ENCODE assay signal across 14 cellular contexts in genomic region chr2:43349944-43350343, GRCh38.
DNase-seq lines count a peak whose midpoint lies in the region; ATAC-seq, FAIRE-seq and TF ChIP-seq lines count a peak whose summit lies in the region.
"Had no signal": no experiment of that assay in that cellular context is flagged by ENCODE, and none has a peak within 500 bp of the region (broad histone marks: within the 10 kb centered on the region; RNA-seq: fewer than 3 reads in every experiment).

No MANE protein-coding gene starts in this region.

- no peak overlapping the region for H4K12ac ChIP-seq in trophoblast cell (ENCODE audit: low read depth, low read length)

- in situ Hi-C loops in HepG2 (cut with HindIII; ENCODE audit: extremely low pct_ligation_motif_present, low pct_unique_long_range_greater_than_20kb), result no loop called here

- no peak overlapping the region for H3K4me3 Mint-ChIP-seq in activated T-helper 2 cell treated with anti-CD3 and anti-CD28 coated beads, Interferon-gamma antibody, Interleukin-2, Interleukin-4, amounts not matched to agents 10 μg/mL and 5 μg/mL and 100 μg/mL, durations not matched to agents 14 hours and 24 hours and 36 hours (ENCODE audit: low read depth)
- H3K4me3 Mint-ChIP-seq: activated naive CD8-positive, alpha-beta T cell treated with anti-CD3 and anti-CD28 coated beads for 36 hours had no signal

- TF ChIP-seq CTCF in HepG2 (CRISPR knock-in tag; IDR thresholded peaks at IDR 0.05), result no peak
- TF ChIP-seq CTCF in right lobe of liver (IDR thresholded peaks at IDR 0.05), result no peak
- TF ChIP-seq CTCF in GM10266 (IDR thresholded peaks at IDR 0.05; ENCODE audit: control insufficient read depth, insufficient read depth, low read depth, missing control alignments), result no peak

- DNase-seq in HepG2 (ENCODE audit: low spot score) (peak; percentile 90), right lobe of liver (no peak), fibroblast of peridontal ligament (ENCODE audit: extremely low read depth) (peak; percentile 74), trophoblast cell (no peak), GM10266 (ENCODE audit: extremely low spot score) (no peak), HuH-7 (ENCODE audit: low spot score) (no peak)
- DNase-seq in activated T-helper 2 cell treated with anti-CD3 and anti-CD28 coated beads, Interferon-gamma antibody, Interleukin-2, Interleukin-4, amounts not matched to agents 10 μg/mL and 5 μg/mL and 100 μg/mL, durations not matched to agents 14 hours and 24 hours and 36 hours (ENCODE audit: low spot score), result no peak
- DNase-seq in activated effector memory CD4-positive, alpha-beta T cell treated with anti-CD3 and anti-CD28 coated beads, Interleukin-2, amount 50 U/mL, for 16 hours, result no peak
- DNase-seq: activated naive CD8-positive, alpha-beta T cell treated with anti-CD3 and anti-CD28 coated beads for 36 hours; DMS79 treated with DMSO at 0.1 percent for 48 hours; KG1; NCI-H82; stimulated activated CD4-positive, alpha-beta T cell treated with anti-CD3 and anti-CD28 coated beads, Interleukin-15, amount 100 ng/mL, for 24 hours had no signal

- no peak overlapping the region for H3K18ac ChIP-seq in trophoblast cell (ENCODE audit: low read length)

- peaks cover 31% of the 10 kb centered on the region for H3K79me1 ChIP-seq in trophoblast cell (ENCODE audit: low read length)

- no peak for FAIRE-seq in HepG2 (lab: Jason Lieb, UNC)
- FAIRE-seq: colon had no signal

- BruUV-seq in HepG2 (replicated peaks; lab: Mats Ljungman, UMichigan), result no TSS peak

- CTCF ChIA-PET in HepG2 (lab: Yijun Ruan, JAX; ENCODE audit: low intra/inter-chr PET ratio, low total read pairs), result no interaction called here

- no peak overlapping the region for H3K23ac ChIP-seq in trophoblast cell (ENCODE audit: low read length)

- H4K20me1 ChIP-seq in HepG2 (ENCODE audit: insufficient read depth, low read length), result no peaks in the 10 kb centered on the region

- TF ChIP-seq POLR2A in HepG2 (IDR thresholded peaks at IDR 0.05; ENCODE audit: insufficient read depth in 1 of 2, low read depth in 2 of 2, low read length in 2 of 2), result no peak
- no peak for TF ChIP-seq POLR2A in right lobe of liver (IDR thresholded peaks at IDR 0.05)

- peaks cover 3% of the 10 kb centered on the region for H3K36me3 Mint-ChIP-seq in activated T-helper 2 cell treated with anti-CD3 and anti-CD28 coated beads, Interferon-gamma antibody, Interleukin-2, Interleukin-4, amounts not matched to agents 10 μg/mL and 5 μg/mL and 100 μg/mL, durations not matched to agents 14 hours and 24 hours and 36 hours (ENCODE audit: low read depth)

- TF ChIP-seq EP300 in HepG2 (IDR thresholded peaks at IDR 0.05; ENCODE audit: low read depth in 2 of 2, low read length in 2 of 2), result no peak
- TF ChIP-seq EP300 in HepG2 (CRISPR knock-in tag; IDR thresholded peaks at IDR 0.05; ENCODE audit: borderline replicate concordance), result no peak

- no peak overlapping the region for H3K14ac ChIP-seq in trophoblast cell (ENCODE audit: low read length)

- H3K9me3 ChIP-seq in HepG2 (ENCODE audit: low read length) (no peaks in the 10 kb centered on the region), right lobe of liver (no peaks in the 10 kb centered on the region), trophoblast cell (ENCODE audit: insufficient read depth, low read depth, low read length) (no peaks in the 10 kb centered on the region)

- H3K36me3 ChIP-seq in HepG2 (replicated peaks in 1 of 2; ENCODE audit: control insufficient read depth in 1 of 2, insufficient read depth in 2 of 2, low read length in 2 of 2) (no peaks in the 10 kb centered on the region; a peak in 1 of 5 replicates), right lobe of liver (no peaks in the 10 kb centered on the region), trophoblast cell (ENCODE audit: control insufficient read depth in 1 of 2, insufficient read depth in 2 of 2, low read length in 2 of 2) (no peaks in the 10 kb centered on the region)

- H2AK5ac ChIP-seq in trophoblast cell (ENCODE audit: low read length), result no peak overlapping the region

- H2BK120ac ChIP-seq in trophoblast cell (ENCODE audit: insufficient read depth, low read length, poor library complexity), result no peak overlapping the region

- no peaks in the 10 kb centered on the region for H3K27me3 Mint-ChIP-seq in activated T-helper 2 cell treated with anti-CD3 and anti-CD28 coated beads, Interferon-gamma antibody, Interleukin-2, Interleukin-4, amounts not matched to agents 10 μg/mL and 5 μg/mL and 100 μg/mL, durations not matched to agents 14 hours and 24 hours and 36 hours (ENCODE audit: low read depth)
- H3K27me3 Mint-ChIP-seq: activated naive CD8-positive, alpha-beta T cell treated with anti-CD3 and anti-CD28 coated beads for 36 hours had no signal

- H3K4me2 ChIP-seq in HepG2 (ENCODE audit: low read depth, low read length) (peak overlapping the region; percentile 14), trophoblast cell (ENCODE audit: low read length) (no peak overlapping the region)

- H3K79me2 ChIP-seq in HepG2 (ENCODE audit: insufficient read depth, low read length), result no peaks in the 10 kb centered on the region
- H3K79me2 ChIP-seq in trophoblast cell (ENCODE audit: control insufficient read depth, insufficient read depth, low read length, poor library complexity), result peaks cover 2% of the 10 kb centered on the region

- no peak overlapping the region for H4K91ac ChIP-seq in trophoblast cell (ENCODE audit: low read depth, low read length)

- peaks cover 3% of the 10 kb centered on the region for H3K4me1 Mint-ChIP-seq in activated T-helper 2 cell treated with anti-CD3 and anti-CD28 coated beads, Interferon-gamma antibody, Interleukin-2, Interleukin-4, amounts not matched to agents 10 μg/mL and 5 μg/mL and 100 μg/mL, durations not matched to agents 14 hours and 24 hours and 36 hours (ENCODE audit: low read depth)
- H3K4me1 Mint-ChIP-seq: activated naive CD8-positive, alpha-beta T cell treated with anti-CD3 and anti-CD28 coated beads for 36 hours had no signal

- no peaks in the 10 kb centered on the region for H3K9me3 Mint-ChIP-seq in activated T-helper 2 cell treated with anti-CD3 and anti-CD28 coated beads, Interferon-gamma antibody, Interleukin-2, Interleukin-4, amounts not matched to agents 10 μg/mL and 5 μg/mL and 100 μg/mL, durations not matched to agents 14 hours and 24 hours and 36 hours
- H3K9me3 Mint-ChIP-seq: activated naive CD8-positive, alpha-beta T cell treated with anti-CD3 and anti-CD28 coated beads for 36 hours had no signal

- H2BK12ac ChIP-seq in trophoblast cell (ENCODE audit: low read length), result no peak overlapping the region

- H3K9ac ChIP-seq in HepG2 (ENCODE audit: insufficient read depth, low read depth, low read length) (0 out of 2 replicates have a peak overlapping the region, but pooled peaks have one; percentile 6), trophoblast cell (ENCODE audit: low read length) (no peak overlapping the region)

- no peak overlapping the region for H2BK5ac ChIP-seq in trophoblast cell (ENCODE audit: low read depth, low read length, poor library complexity)

- H2AFZ ChIP-seq in HepG2 (ENCODE audit: low read length), result no peak overlapping the region
- no peak overlapping the region for H2AFZ ChIP-seq in trophoblast cell (ENCODE audit: insufficient read depth, low read length, poor library complexity)

- H3K27ac Mint-ChIP-seq in activated T-helper 2 cell treated with anti-CD3 and anti-CD28 coated beads, Interferon-gamma antibody, Interleukin-2, Interleukin-4, amounts not matched to agents 10 μg/mL and 5 μg/mL and 100 μg/mL, durations not matched to agents 14 hours and 24 hours and 36 hours, result no peak overlapping the region
- H3K27ac Mint-ChIP-seq: activated naive CD8-positive, alpha-beta T cell treated with anti-CD3 and anti-CD28 coated beads for 36 hours had no signal

- TF ChIP-seq RAD21 in HepG2 (CRISPR knock-in tag; IDR thresholded peaks at IDR 0.05), result no peak

- H3K4me3 ChIP-seq in HepG2 (replicated peaks in 1 of 3; ENCODE audit: insufficient read depth in 1 of 3, low read depth in 2 of 3, low read length in 3 of 3) (no peak overlapping the region; a peak in 1 of 6 replicates), right lobe of liver (no peak overlapping the region), trophoblast cell (ENCODE audit: low read depth, low read length) (no peak overlapping the region)

- no peak overlapping the region for H4K8ac ChIP-seq in trophoblast cell (ENCODE audit: low read depth, low read length)

- POLR2A ChIA-PET in HepG2 (lab: Yijun Ruan, JAX), result interaction anchor here (1.6 kb wide), 1 partner anchor 8 kb away, joined by 3 read pairs; no protein-coding TSS in a partner anchor

- peak overlapping the region; percentile 45 for H3K27ac ChIP-seq in HepG2 (ENCODE audit: extremely low read length, insufficient read depth, low read length)
- H3K27ac ChIP-seq in right lobe of liver, result no peak overlapping the region
- H3K27ac ChIP-seq in trophoblast cell (ENCODE audit: low read depth, low read length), result peak overlapping the region; percentile 67

- ATAC-seq in HepG2 (peak; percentile 87), right lobe of liver (no peak)

- H3K27me3 ChIP-seq in HepG2 (ENCODE audit: control insufficient read depth in 1 of 2, insufficient read depth in 2 of 2, low read length in 2 of 2) (no peaks in the 10 kb centered on the region), right lobe of liver (no peaks in the 10 kb centered on the region), trophoblast cell (ENCODE audit: insufficient read depth, low read length) (no peaks in the 10 kb centered on the region)

- WGBS in HepG2 (ENCODE audit: low lambda C conversion rate), result 15% methylated on average over 3 of the region's 3 CpGs
- WGBS in right lobe of liver (ENCODE audit: insufficient coverage, low coverage, low lambda C conversion rate, missing lambda C conversion rate), result 56% methylated on average over 3 of the region's 3 CpGs
- WGBS in trophoblast cell (ENCODE audit: extremely low coverage, insufficient coverage, insufficient read length), result no CpG with 5 or more reads among the region's 3 CpGs

- intact Hi-C loops in HepG2 (cut with micrococcal nuclease; ENCODE audit: unreplicated experiment), result loop anchor here (5.0 kb wide), 1 partner anchor 38 kb away; no protein-coding TSS in a partner anchor
- intact Hi-C loops in right lobe of liver (cut with DNase I), result no loop called here
- intact Hi-C loops in activated T-helper 2 cell treated with anti-CD3 and anti-CD28 coated beads, Interferon-gamma antibody, Interleukin-2, Interleukin-4, amounts not matched to agents 10 μg/mL and 5 μg/mL and 100 μg/mL, durations not matched to agents 14 hours and 24 hours and 36 hours (cut with micrococcal nuclease), result no loop called here

- H3K4ac ChIP-seq in trophoblast cell (ENCODE audit: low read depth, low read length), result no peak overlapping the region

- H3K4me1 ChIP-seq in HepG2 (ENCODE audit: insufficient read depth, low read length), result peaks cover 46% of the 10 kb centered on the region
- peaks cover 0 to 17% (median 5%) of the 10 kb centered on the region in 4 donors for H3K4me1 ChIP-seq in right lobe of liver
- peaks cover 17 to 28% of the 10 kb centered on the region in 2 experiments for H3K4me1 ChIP-seq in trophoblast cell (ENCODE audit: control insufficient read depth in 1 of 2, insufficient read depth in 2 of 2, low read length in 2 of 2)

TF ChIP-seq in HepG2, 621 proteins besides CTCF, POLR2A, EP300 and RAD21 (continues in another document):
- TF ChIP-seq KAT2B (IDR thresholded peaks at IDR 0.05; ENCODE audit: borderline replicate concordance, low read depth, low read length) (no peak), ZNF550 (CRISPR knock-in tag; IDR thresholded peaks at IDR 0.05; ENCODE audit: borderline replicate concordance) (no peak)

Comparison
In these comparisons a context has a peak if more than half of its experiments do, and no peak if none do; other contexts are left out.
1. DNase-seq: peak in HepG2 (single experiment) and fibroblast of peridontal ligament (single experiment); none in right lobe of liver (0 of 3), trophoblast cell (0 of 2), activated T-helper 2 cell treated with anti-CD3 and anti-CD28 coated beads, Interferon-gamma antibody, Interleukin-2, Interleukin-4, amounts not matched to agents 10 μg/mL and 5 μg/mL and 100 μg/mL, durations not matched to agents 14 hours and 24 hours and 36 hours (single experiment), activated effector memory CD4-positive, alpha-beta T cell treated with anti-CD3 and anti-CD28 coated beads, Interleukin-2, amount 50 U/mL, for 16 hours (single experiment), GM10266 (single experiment) and HuH-7 (single experiment).
2. H3K27ac ChIP-seq: peak in HepG2 (single experiment) and trophoblast cell (single experiment); none in right lobe of liver (0 of 3).